In genomic region chr21:45802956-45803612, GRCh38 we compare ENCODE assay signal across 29 cellular contexts.
"Had no signal": no experiment of that assay in that cellular context is flagged by ENCODE, and none has a peak within 500 bp of the region (broad histone marks: within the 10 kb centered on the region; RNA-seq: fewer than 3 reads in every experiment).

No MANE protein-coding gene starts in this region.

- H3K4me3 Mint-ChIP-seq: activated CD4-positive, alpha-beta T cell treated with anti-CD3 and anti-CD28 coated beads, Interleukin-2, amount 10 ng/mL, durations not matched to agents 7 days and 5 days; activated CD8-positive, alpha-beta T cell treated with anti-CD3 and anti-CD28 coated beads, Interleukin-2, amount 10 ng/mL, durations not matched to agents 7 days and 5 days; activated naive CD4-positive, alpha-beta T cell treated with anti-CD3 and anti-CD28 coated beads, Interleukin-2, amount 10 ng/mL, durations not matched to agents 7 days and 5 days; activated naive CD8-positive, alpha-beta T cell; activated naive CD8-positive, alpha-beta T cell treated with anti-CD3 and anti-CD28 coated beads, Interleukin-2, amount 50 U/mL, for 24 hours; activated T-cell treated with anti-CD3 and anti-CD28 coated beads, Interleukin-2, amount 50 U/mL, for 4 hours; brain; T-cell had no signal

- H3K27me3 ChIP-seq: SJSA1 had no signal

- DNase-seq: activated CD4-positive, alpha-beta T cell treated with anti-CD3 and anti-CD28 coated beads for 1 hour; activated CD4-positive, alpha-beta T cell treated with anti-CD3 and anti-CD28 coated beads, Interleukin-2, amount 10 ng/mL, durations not matched to agents 7 days and 5 days; activated CD4-positive, alpha-beta T cell treated with anti-CD3 and anti-CD28 coated beads, Interleukin-2, amount 50 U/mL, for 48 hours; activated CD4-positive, CD25-positive, alpha-beta regulatory T cell; activated CD8-positive, alpha-beta T cell treated with anti-CD3 and anti-CD28 coated beads, Interleukin-2, amount 10 ng/mL, durations not matched to agents 7 days and 5 days; activated effector memory CD4-positive, alpha-beta T cell treated with Interleukin-2 at 50 U/mL for 16 hours; activated naive CD4-positive, alpha-beta T cell treated with anti-CD3 and anti-CD28 coated beads, Interleukin-2, amount 10 ng/mL, durations not matched to agents 7 days and 5 days; activated naive CD8-positive, alpha-beta T cell treated with anti-CD3 and anti-CD28 coated beads, Interleukin-2, amount 50 U/mL, for 24 hours; activated T-cell treated with anti-CD3 and anti-CD28 coated beads, Interleukin-2, amount 50 U/mL, for 4 hours; anterior cingulate cortex; Karpas-422; NCI-H1105; NCI-H1436; NCI-H1694; NCI-H1930; NCI-H2081 treated with DMSO at 0.1 percent for 48 hours; NCI-H226; NCI-H446 treated with DMSO at 0.1 percent for 48 hours; NCI-H524; NCI-H69; SHP77 treated with DMSO at 0.1 percent for 48 hours; SK-N-SH; T-cell; T-helper 9 cell; WERI-Rb-1 had no signal

- H3K4me3 ChIP-seq: K562, SJSA1 had no signal

- H3K4me1 Mint-ChIP-seq: activated CD4-positive, alpha-beta T cell treated with anti-CD3 and anti-CD28 coated beads, Interleukin-2, amount 10 ng/mL, durations not matched to agents 7 days and 5 days; activated naive CD4-positive, alpha-beta T cell treated with anti-CD3 and anti-CD28 coated beads, Interleukin-2, amount 10 ng/mL, durations not matched to agents 7 days and 5 days; activated naive CD8-positive, alpha-beta T cell treated with anti-CD3 and anti-CD28 coated beads, Interleukin-2, amount 50 U/mL, for 24 hours; T-cell had no signal

- H3K27ac Mint-ChIP-seq: activated CD4-positive, alpha-beta T cell treated with anti-CD3 and anti-CD28 coated beads, Interleukin-2, amount 10 ng/mL, durations not matched to agents 7 days and 5 days; activated CD8-positive, alpha-beta T cell treated with anti-CD3 and anti-CD28 coated beads, Interleukin-2, amount 10 ng/mL, durations not matched to agents 7 days and 5 days; activated naive CD4-positive, alpha-beta T cell treated with anti-CD3 and anti-CD28 coated beads, Interleukin-2, amount 10 ng/mL, durations not matched to agents 7 days and 5 days; activated naive CD8-positive, alpha-beta T cell; activated naive CD8-positive, alpha-beta T cell treated with anti-CD3 and anti-CD28 coated beads, Interleukin-2, amount 50 U/mL, for 24 hours; T-cell had no signal

- H3K9me3 Mint-ChIP-seq: activated naive CD4-positive, alpha-beta T cell treated with anti-CD3 and anti-CD28 coated beads, Interleukin-2, amount 10 ng/mL, durations not matched to agents 7 days and 5 days; activated naive CD8-positive, alpha-beta T cell treated with anti-CD3 and anti-CD28 coated beads, Interleukin-2, amount 50 U/mL, for 24 hours; activated T-cell treated with anti-CD3 and anti-CD28 coated beads, Interleukin-2, amount 50 U/mL, for 4 hours; T-cell had no signal

- H3K4me2 ChIP-seq: SK-N-SH had no signal

- ATAC-seq: activated CD8-positive, alpha-beta T cell treated with anti-CD3 and anti-CD28 coated beads, Interleukin-2, amount 10 ng/mL, durations not matched to agents 7 days and 5 days; activated naive CD8-positive, alpha-beta T cell treated with anti-CD3 and anti-CD28 coated beads, Interleukin-2, amount 50 U/mL, for 24 hours; activated T-cell treated with anti-CD3 and anti-CD28 coated beads, Interleukin-2, amount 50 U/mL, for 4 hours; K562; T-cell had no signal

- H3K36me3 Mint-ChIP-seq: activated naive CD4-positive, alpha-beta T cell treated with anti-CD3 and anti-CD28 coated beads, Interleukin-2, amount 10 ng/mL, durations not matched to agents 7 days and 5 days; activated naive CD8-positive, alpha-beta T cell; T-cell had no signal

- H3K9me3 ChIP-seq: SJSA1, SK-N-SH had no signal

- H3K36me3 ChIP-seq: WERI-Rb-1 had no signal

- H3K27ac ChIP-seq: SJSA1, WERI-Rb-1 had no signal

- H3K27me3 Mint-ChIP-seq: activated CD4-positive, alpha-beta T cell treated with anti-CD3 and anti-CD28 coated beads, Interleukin-2, amount 10 ng/mL, durations not matched to agents 7 days and 5 days; activated naive CD4-positive, alpha-beta T cell treated with anti-CD3 and anti-CD28 coated beads, Interleukin-2, amount 10 ng/mL, durations not matched to agents 7 days and 5 days; activated naive CD8-positive, alpha-beta T cell; activated naive CD8-positive, alpha-beta T cell treated with anti-CD3 and anti-CD28 coated beads, Interleukin-2, amount 50 U/mL, for 24 hours; brain had no signal

- H3K9ac ChIP-seq: SK-N-SH had no signal
